Comparison of ENCODE assay signal across 8 cellular contexts in genomic region chr10:73247509-73248258, GRCh38. TPM values are rescaled to one million over a fixed set of nuclear protein-coding genes. Genes with fewer than 3 reads are reported as not detected.
A peak's percentile ranks its signal among the peaks of the same experiment; 100 is the strongest.
DNase-seq lines count a peak whose midpoint lies in the region; ATAC-seq and TF ChIP-seq lines count a peak whose summit lies in the region.

No MANE protein-coding gene starts in this region.

- peaks cover 5 to 24% of the 10 kb centered on the region in 2 donors for H3K36me3 ChIP-seq in stomach smooth muscle (ENCODE audit: control insufficient read depth in 2 of 2, insufficient read depth in 2 of 2, low read length in 2 of 2)

- H3K27ac Mint-ChIP-seq in T-helper 1 cell treated with Interleukin-12 subunit alpha and Interleukin-12 subunit beta and Interleukin-4 antibody, amounts not matched to agents 30 μg/mL and 1 μg/mL, for 36 hours = peak overlapping the region; percentile 96

- intact Hi-C loops in right cardiac atrium (cut with DNase I) = no loop called here

- peak overlapping the region; percentile 77 to 84 for H3K9ac ChIP-seq in stomach smooth muscle (ENCODE audit: low read length in 2 of 2)

- H3K9me3 ChIP-seq in right cardiac atrium (ENCODE audit: control insufficient read depth, low read length) (no peaks in the 10 kb centered on the region), stomach smooth muscle (ENCODE audit: control insufficient read depth in 2 of 2, low read length in 2 of 2) (no peaks in the 10 kb centered on the region)

- H3K27me3 Mint-ChIP-seq in T-helper 1 cell treated with Interleukin-12 subunit alpha and Interleukin-12 subunit beta and Interleukin-4 antibody, amounts not matched to agents 30 μg/mL and 1 μg/mL, for 36 hours (ENCODE audit: low read depth) = no peaks in the 10 kb centered on the region

- H3K36me3 Mint-ChIP-seq in T-helper 1 cell treated with Interleukin-12 subunit alpha and Interleukin-12 subunit beta and Interleukin-4 antibody, amounts not matched to agents 30 μg/mL and 1 μg/mL, for 36 hours (ENCODE audit: low read depth) = peaks cover 52% of the 10 kb centered on the region

- no peaks in the 10 kb centered on the region for H3K9me3 Mint-ChIP-seq in T-helper 1 cell treated with Interleukin-12 subunit alpha and Interleukin-12 subunit beta and Interleukin-4 antibody, amounts not matched to agents 30 μg/mL and 1 μg/mL, for 36 hours

- H3K27ac ChIP-seq in VCaP = peak overlapping the region; percentile 83
- peak overlapping the region; percentile 24 for H3K27ac ChIP-seq in right cardiac atrium (ENCODE audit: low read length)
- peak overlapping the region; percentile 69 for H3K27ac ChIP-seq in stomach smooth muscle (ENCODE audit: low read length)

- no peak for TF ChIP-seq CTCF in VCaP (conservative IDR thresholded peaks at IDR 0.05)

- H3K27me3 ChIP-seq in right cardiac atrium (ENCODE audit: control insufficient read depth, insufficient read depth) = no peaks in the 10 kb centered on the region
- no peaks in the 10 kb centered on the region for H3K27me3 ChIP-seq in stomach smooth muscle (ENCODE audit: control insufficient read depth in 1 of 2, insufficient read depth in 2 of 2, low read length in 2 of 2)

- peak overlapping the region; percentile 68 for H3K4me3 ChIP-seq in right cardiac atrium (ENCODE audit: low read length)
- H3K4me3 ChIP-seq in stomach smooth muscle (ENCODE audit: low read length in 2 of 2) = peak overlapping the region; percentile 88 to 90

- DNase-seq in T-helper 1 cell (no peak), right cardiac atrium (no peak), OCI-M2 (lab: John Stamatoyannopoulos, UW; ENCODE audit: unreplicated experiment) (no peak), GM19240 (ENCODE audit: insufficient read length, low spot score) (no peak)

- H3K4me1 Mint-ChIP-seq in T-helper 1 cell treated with Interleukin-12 subunit alpha and Interleukin-12 subunit beta and Interleukin-4 antibody, amounts not matched to agents 30 μg/mL and 1 μg/mL, for 36 hours (ENCODE audit: low read depth) = peaks cover 50% of the 10 kb centered on the region

- WGBS in right cardiac atrium = 43% methylated on average over 4 of the region's 4 CpGs

- peak overlapping the region; percentile 97 for H3K4me3 Mint-ChIP-seq in T-helper 1 cell treated with Interleukin-12 subunit alpha and Interleukin-12 subunit beta and Interleukin-4 antibody, amounts not matched to agents 30 μg/mL and 1 μg/mL, for 36 hours

- ATAC-seq in right cardiac atrium = no peak
- ATAC-seq in GM19023 (IDR thresholded peaks at IDR 0.05; ENCODE audit: unreplicated experiment) = no peak

- H3K4me1 ChIP-seq in right cardiac atrium (ENCODE audit: control insufficient read depth, insufficient read depth, low read length) (peaks cover 7% of the 10 kb centered on the region), stomach smooth muscle (ENCODE audit: control insufficient read depth, insufficient read depth, low read length) (peaks cover 21% of the 10 kb centered on the region)

RNA-seq across cellular contexts. Expression of gene DNAJC9, which starts 0.6 kb away (rescaled TPM):
- total RNA-seq in right cardiac atrium = 10 to 100 TPM in 2 of 4 donors, 1 to 10 TPM in 2; 7.9 to 10.6 (median 10.2) TPM
- polyA plus RNA-seq in right cardiac atrium = 6.5 TPM

RNA-seq across cellular contexts. Expression of gene MRPS16, which starts 4.8 kb away (rescaled TPM):
- total RNA-seq in right cardiac atrium = 10 to 100 TPM; 66.9 to 85.1 (median 79.3) TPM
- 80.0 TPM for polyA plus RNA-seq in right cardiac atrium

Comparison
In these comparisons a context has a peak if more than half of its experiments do, and no peak if none do; other contexts are left out.
1. H3K27ac ChIP-seq: peak in every context shown above with its lines; median percentile 83 in VCaP; 69 in stomach smooth muscle; 24 in right cardiac atrium.